Comparison of ENCODE assay signal across 8 cellular contexts in the genomic region with DNA sequence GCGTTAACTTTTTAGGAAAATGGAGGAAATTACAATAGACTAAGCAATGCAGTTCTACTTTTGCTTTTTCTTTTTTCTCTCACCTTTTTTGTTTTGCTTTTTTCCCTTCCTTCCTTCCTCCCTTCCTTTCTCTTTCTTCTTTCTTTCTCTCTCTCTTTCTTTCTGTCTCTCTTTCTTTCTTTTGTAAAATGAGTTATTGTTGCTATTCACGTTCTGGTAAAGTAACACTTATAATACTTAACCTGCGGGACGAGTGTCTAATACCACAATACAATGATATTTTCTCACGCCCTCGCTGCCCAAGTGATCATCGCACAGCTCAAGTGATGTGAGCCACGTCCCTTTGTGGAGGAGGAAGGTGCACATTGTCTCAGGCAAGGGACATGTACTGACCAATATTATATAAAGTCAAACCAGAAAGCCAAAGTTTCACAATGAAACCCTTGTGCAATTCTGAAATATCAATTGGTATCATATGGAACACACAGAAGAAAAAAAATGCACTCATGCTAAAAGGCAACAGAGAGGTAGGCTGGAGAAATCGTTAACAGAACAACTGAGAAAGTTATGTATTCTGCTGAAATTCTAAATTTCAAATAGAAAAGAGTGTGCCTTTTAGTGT. TPM values are rescaled to one million over a fixed set of nuclear protein-coding genes. Genes with fewer than 3 reads are reported as not detected.
DNase-seq lines count a peak whose midpoint lies in the region; ATAC-seq, FAIRE-seq and TF ChIP-seq lines count a peak whose summit lies in the region.

No MANE protein-coding gene starts in this region.

- DNase-seq in activated naive CD4-positive, alpha-beta T cell treated with anti-CD3 and anti-CD28 coated beads for 36 hours: no peak
- no peak for DNase-seq in activated naive CD4-positive, alpha-beta T cell treated with anti-CD3 and anti-CD28 coated beads, Interleukin-2, amount 50 U/mL, for 72 hours (ENCODE audit: low spot score in 2 of 2)
- peak; percentile 3 for DNase-seq in astrocyte of the hippocampus (ENCODE audit: low read depth, low spot score)
- no peak for DNase-seq in mesothelial cell of epicardium (ENCODE audit: low spot score in 2 of 2, unreplicated experiment in 2 of 2)
- DNase-seq in type B pancreatic cell (ENCODE audit: extremely low spot score, unreplicated experiment): no peak
- no peak for DNase-seq in activated CD4-positive, CD25-positive, alpha-beta regulatory T cell treated with anti-CD3 and anti-CD28 coated beads, Interleukin-2, amount 50 U/mL, for 72 hours
- no peak for DNase-seq in RCC 7860 (ENCODE audit: low spot score)
- no peak for DNase-seq in GM13976 (ENCODE audit: low spot score)

- H3K9me3 Mint-ChIP-seq in activated naive CD4-positive, alpha-beta T cell treated with anti-CD3 and anti-CD28 coated beads for 36 hours: no peaks in the 10 kb centered on the region
- peaks cover 4 to 15% of the 10 kb centered on the region in 2 donors for H3K9me3 Mint-ChIP-seq in activated naive CD4-positive, alpha-beta T cell treated with anti-CD3 and anti-CD28 coated beads, Interleukin-2, amount 50 U/mL, for 72 hours
- H3K9me3 Mint-ChIP-seq in mesothelial cell of epicardium (no peaks in the 10 kb centered on the region), type B pancreatic cell (no peaks in the 10 kb centered on the region)

- H3K27ac Mint-ChIP-seq in activated naive CD4-positive, alpha-beta T cell treated with anti-CD3 and anti-CD28 coated beads for 36 hours: no peak overlapping the region
- peak overlapping the region in 1 of 2 donors; percentile 1 for H3K27ac Mint-ChIP-seq in activated naive CD4-positive, alpha-beta T cell treated with anti-CD3 and anti-CD28 coated beads, Interleukin-2, amount 50 U/mL, for 72 hours
- H3K27ac Mint-ChIP-seq in mesothelial cell of epicardium: no peak overlapping the region
- H3K27ac Mint-ChIP-seq in type B pancreatic cell: peak overlapping the region; percentile 31

- TF ChIP-seq CTCF in mesothelial cell of epicardium (IDR thresholded peaks at IDR 0.05; ENCODE audit: unreplicated experiment) (no peak), type B pancreatic cell (conservative IDR thresholded peaks at IDR 0.05) (no peak), GM13976 (IDR thresholded peaks at IDR 0.05; ENCODE audit: borderline replicate concordance, control extremely low read depth, extremely low read depth, insufficient read depth, missing control alignments) (no peak)

- peak overlapping the region; percentile 67 for H3K4me3 Mint-ChIP-seq in activated naive CD4-positive, alpha-beta T cell treated with anti-CD3 and anti-CD28 coated beads for 36 hours
- H3K4me3 Mint-ChIP-seq in mesothelial cell of epicardium: peak overlapping the region; percentile 60
- peak overlapping the region; percentile 83 for H3K4me3 Mint-ChIP-seq in type B pancreatic cell

- no peak for FAIRE-seq in RCC 7860 (lab: Jason Lieb, UNC)

- H3K4me1 Mint-ChIP-seq in activated naive CD4-positive, alpha-beta T cell treated with anti-CD3 and anti-CD28 coated beads for 36 hours (ENCODE audit: low read depth): peaks cover 20% of the 10 kb centered on the region
- peaks cover 17% of the 10 kb centered on the region for H3K4me1 Mint-ChIP-seq in mesothelial cell of epicardium
- H3K4me1 Mint-ChIP-seq in type B pancreatic cell (ENCODE audit: unreplicated experiment): peaks cover 18% of the 10 kb centered on the region

- intact Hi-C loops in activated naive CD4-positive, alpha-beta T cell treated with anti-CD3 and anti-CD28 coated beads for 36 hours (cut with micrococcal nuclease): no loop called here

- no peak for ATAC-seq in activated naive CD4-positive, alpha-beta T cell treated with anti-CD3 and anti-CD28 coated beads, Interleukin-2, amount 50 U/mL, for 72 hours

- in situ Hi-C loops in GM13976 (cut with MboI; ENCODE audit: low sequenced_read_pairs, unreplicated experiment): no loop called here

- peaks cover 23% of the 10 kb centered on the region for H3K27me3 Mint-ChIP-seq in activated naive CD4-positive, alpha-beta T cell treated with anti-CD3 and anti-CD28 coated beads for 36 hours (ENCODE audit: low read depth)
- H3K27me3 Mint-ChIP-seq in mesothelial cell of epicardium (ENCODE audit: low read depth) (peaks cover 64% of the 10 kb centered on the region), type B pancreatic cell (peaks cover 57% of the 10 kb centered on the region)

- H3K36me3 Mint-ChIP-seq in activated naive CD4-positive, alpha-beta T cell treated with anti-CD3 and anti-CD28 coated beads for 36 hours (ENCODE audit: low read depth): no peaks in the 10 kb centered on the region
- H3K36me3 Mint-ChIP-seq in activated naive CD4-positive, alpha-beta T cell treated with anti-CD3 and anti-CD28 coated beads, Interleukin-2, amount 50 U/mL, for 72 hours: peaks cover 4 to 17% of the 10 kb centered on the region in 2 donors
- H3K36me3 Mint-ChIP-seq in mesothelial cell of epicardium: no peaks in the 10 kb centered on the region
- H3K36me3 Mint-ChIP-seq in type B pancreatic cell: no peaks in the 10 kb centered on the region

- CTCF ChIA-PET in activated naive CD4-positive, alpha-beta T cell treated with anti-CD3 and anti-CD28 coated beads for 36 hours (lab: Charles Lee): interaction anchor here (2.2 kb wide), 1 partner anchor 35 kb away, joined by 6 read pairs; no protein-coding TSS in a partner anchor

RNA-seq across cellular contexts. Expression of a gene that starts 1.7 kb away (rescaled TPM):
- total RNA-seq in activated naive CD4-positive, alpha-beta T cell treated with anti-CD3 and anti-CD28 coated beads for 36 hours: under 1 TPM; 0.07 to 0.27 TPM
- 1 to 10 TPM; 1.4 to 3.3 TPM for total RNA-seq in activated naive CD4-positive, alpha-beta T cell treated with anti-CD3 and anti-CD28 coated beads, Interleukin-2, amount 50 U/mL, for 72 hours
- total RNA-seq in mesothelial cell of epicardium: 4.1 to 4.8 TPM (median 4.2 TPM) in 3 replicates
- total RNA-seq in type B pancreatic cell (ENCODE audit: low replicate concordance): 0.07 and 10.0 TPM in 2 replicates

RNA-seq across cellular contexts. Expression of a gene that starts 33.5 kb away (rescaled TPM):
- total RNA-seq in activated naive CD4-positive, alpha-beta T cell treated with anti-CD3 and anti-CD28 coated beads for 36 hours: 10 to 100 TPM; 71.4 to 75.8 TPM
- 10 to 100 TPM; 43.0 to 66.3 TPM for total RNA-seq in activated naive CD4-positive, alpha-beta T cell treated with anti-CD3 and anti-CD28 coated beads, Interleukin-2, amount 50 U/mL, for 72 hours
- total RNA-seq in mesothelial cell of epicardium (21.4 to 26.4 TPM (median 23.8 TPM) in 3 replicates), type B pancreatic cell (ENCODE audit: low replicate concordance) (34.3 and 36.3 TPM in 2 replicates)
